In genomic region chr7:31134246-31135188, GRCh38 we compare ENCODE assay signal across 1 cellular context.
TF ChIP-seq lines count a peak whose summit lies in the region.

No MANE protein-coding gene starts in this region.

TF ChIP-seq in IMR-90, 13 proteins besides CTCF, POLR2A, EP300 and RAD21 (continued from another document):
- peak; percentile 44 for TF ChIP-seq SMC3 (IDR thresholded peaks at IDR 0.05; ENCODE audit: low read depth, low read length)
- TF ChIP-seq NFE2L2 (IDR thresholded peaks at IDR 0.05; ENCODE audit: low read depth, low read length): no peak
TF ChIP-seq in IMR-90: peak in this region for 1.
